8 cellular contexts compared by ENCODE assay signal in genomic region chr15:66215811-66216210, GRCh38. TPM values are rescaled to one million over a fixed set of nuclear protein-coding genes. Genes with fewer than 3 reads are reported as not detected.
"Had no signal": no experiment of that assay in that cellular context is flagged by ENCODE, and none has a peak within 500 bp of the region (broad histone marks: within the 10 kb centered on the region; RNA-seq: fewer than 3 reads in every experiment).

No MANE protein-coding gene starts in this region.

- ATAC-seq: GM23338, HCT116 had no signal

- DNase-seq: GM23248, GOT3, H7, H9, HCEC 1CT, HFFc6 had no signal

RNA-seq across cellular contexts. Expression of gene MEGF11, which starts 37.7 kb away (rescaled TPM):
- total RNA-seq: GM23248, HFFc6 had no signal
